Comparison of ENCODE assay signal across 15 cellular contexts in the genomic region with DNA sequence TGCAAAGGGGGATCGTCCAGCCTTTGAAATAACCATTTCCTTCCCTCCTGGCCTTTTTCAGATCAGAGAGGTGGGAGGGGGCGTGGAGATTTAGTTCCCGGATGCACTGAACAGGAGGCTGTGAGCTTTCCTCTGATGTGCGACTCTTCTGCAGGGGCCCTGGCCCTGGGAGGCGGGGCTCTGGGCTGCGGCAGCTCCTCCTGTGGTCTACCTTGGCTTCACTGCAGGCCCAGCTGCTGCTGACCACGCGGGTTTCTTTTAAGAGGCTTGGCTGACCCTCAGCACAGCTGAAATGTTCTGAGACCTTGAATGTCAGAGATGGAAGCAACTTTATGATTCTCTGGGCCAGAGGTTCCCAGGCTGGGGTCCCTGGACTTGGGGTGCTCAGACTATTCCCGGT. TPM values are rescaled to one million over a fixed set of nuclear protein-coding genes. Genes with fewer than 3 reads are reported as not detected.
A peak's percentile ranks its signal among the peaks of the same experiment; 100 is the strongest.
DNase-seq lines count a peak whose midpoint lies in the region; ATAC-seq, FAIRE-seq and TF ChIP-seq lines count a peak whose summit lies in the region.
"Had no signal": no experiment of that assay in that cellular context is flagged by ENCODE, and none has a peak within 500 bp of the region (broad histone marks: within the 10 kb centered on the region; RNA-seq: fewer than 3 reads in every experiment).

No MANE protein-coding gene starts in this region.

- ATAC-seq in stimulated activated memory B cell treated with anti-CD40 and anti-IgM and Interleukin-4, amounts not matched to agents 10 μg/mL and 1 μg/mL and 100 μg/mL, for 72 hours: no peak
- no peak for ATAC-seq in HG02938 (IDR thresholded peaks at IDR 0.05; ENCODE audit: unreplicated experiment)

- H3K9ac ChIP-seq in H1 (replicated peaks in 1 of 4; ENCODE audit: extremely low read depth in 1 of 4, low read depth in 3 of 4, low read length in 3 of 4): no peak overlapping the region
- no peak overlapping the region for H3K9ac ChIP-seq in smooth muscle cell (ENCODE audit: low read depth)

- no peak overlapping the region for H3K4me3 Mint-ChIP-seq in stimulated activated memory B cell treated with anti-CD40 and anti-IgM and Interleukin-4, amounts not matched to agents 10 μg/mL and 1 μg/mL and 100 μg/mL, for 72 hours
- H3K4me3 Mint-ChIP-seq: activated B cell treated with CpG ODN at 0.5 μM for 24 hours; brain; CD4-positive, CD25-positive, alpha-beta regulatory T cell; IgD-negative memory B cell had no signal

- FAIRE-seq in H1 (lab: Jason Lieb, UNC) (no peak), RCC 7860 (lab: Jason Lieb, UNC) (no peak)

- no peak overlapping the region for H2BK5ac ChIP-seq in H1 (ENCODE audit: low read depth, low read length)

- H3K14ac ChIP-seq in H1 (ENCODE audit: insufficient read length): no peak overlapping the region

- no peak for TF ChIP-seq CTCF in H1 (IDR thresholded peaks at IDR 0.05; ENCODE audit: control extremely low read depth in 1 of 3, insufficient read depth in 1 of 3, low read depth in 1 of 3, low read length in 3 of 3)
- no peak for TF ChIP-seq CTCF in smooth muscle cell (IDR thresholded peaks at IDR 0.05; ENCODE audit: borderline replicate concordance, insufficient read depth, poor library complexity, severe bottlenecking)

- H3K27me3 Mint-ChIP-seq in stimulated activated memory B cell treated with anti-CD40 and anti-IgM and Interleukin-4, amounts not matched to agents 10 μg/mL and 1 μg/mL and 100 μg/mL, for 72 hours: no peaks in the 10 kb centered on the region
- H3K27me3 Mint-ChIP-seq: brain had no signal

- CTCF ChIA-PET in H1 (lab: Charles Lee; ENCODE audit: partially characterized antibody): interaction anchor here (0.7 to 1.5 kb wide), 9 partner anchors 13 to 225 kb away, joined by 3 to 5 read pairs (median 3); no protein-coding TSS in a partner anchor

- no peak overlapping the region for H2BK15ac ChIP-seq in H1 (ENCODE audit: low read length)

- peak overlapping the region; percentile 95 for H2AFZ ChIP-seq in H1 (ENCODE audit: low read length)
- peak overlapping the region; percentile 80 for H2AFZ ChIP-seq in smooth muscle cell (ENCODE audit: low read depth)

- H3K23me2 ChIP-seq in H1 (ENCODE audit: low read depth, low read length): no peaks in the 10 kb centered on the region

- no peak for TF ChIP-seq RAD21 in H1 (IDR thresholded peaks at IDR 0.05 in 1 of 2, conservative IDR thresholded peaks at IDR 0.05 in 1 of 2; ENCODE audit: low read depth in 2 of 2, low read length in 2 of 2)

- no peak overlapping the region for H4K91ac ChIP-seq in H1 (replicated peaks; ENCODE audit: insufficient read length, low read length)

- peaks cover 13% of the 10 kb centered on the region for H3F3A ChIP-seq in smooth muscle cell (ENCODE audit: low read depth)

- no peak overlapping the region for H2BK20ac ChIP-seq in H1 (ENCODE audit: low read length)

- peak overlapping the region; percentile 11 for H4K8ac ChIP-seq in H1 (ENCODE audit: extremely low read depth, insufficient read depth, low read length)

- H3K27ac ChIP-seq in H1 (ENCODE audit: low read depth, low read length) (no peak overlapping the region), smooth muscle cell (ENCODE audit: low read depth) (peak overlapping the region; percentile 46)
- H3K27ac ChIP-seq: SJSA1 had no signal

- in situ Hi-C loops in KBM-7 (cut with MboI; ENCODE audit: low pct_unique_long_range_greater_than_20kb, low sequenced_read_pairs): no loop called here

- no peak overlapping the region for H3K56ac ChIP-seq in H1 (replicated peaks; ENCODE audit: insufficient read length, low read depth, low read length)

- H4K20me1 ChIP-seq in H1 (replicated peaks in 1 of 2; ENCODE audit: control insufficient read depth in 1 of 2, insufficient read depth in 2 of 2, low read length in 2 of 2) (no peaks in the 10 kb centered on the region), smooth muscle cell (ENCODE audit: low read depth) (no peaks in the 10 kb centered on the region)

- no peak overlapping the region for H3K4ac ChIP-seq in H1 (replicated peaks; ENCODE audit: insufficient read length, low read depth, low read length)

- no peaks in the 10 kb centered on the region for H3K9me3 ChIP-seq in H1 (ENCODE audit: insufficient read depth in 2 of 2, low read depth in 1 of 2, low read length in 1 of 2)
- H3K9me3 ChIP-seq in smooth muscle cell (replicated peaks; ENCODE audit: low read depth): no peaks in the 10 kb centered on the region
- H3K9me3 ChIP-seq: SJSA1 had no signal

- H3K79me1 ChIP-seq in H1 (ENCODE audit: low read depth, low read length): no peaks in the 10 kb centered on the region

- H3K18ac ChIP-seq in H1 (ENCODE audit: extremely low read depth, low read length): no peak overlapping the region

- no peaks in the 10 kb centered on the region for H3K36me3 ChIP-seq in H1 (ENCODE audit: control insufficient read depth in 2 of 4, insufficient read depth in 4 of 4, low read length in 3 of 4)
- no peaks in the 10 kb centered on the region for H3K36me3 ChIP-seq in smooth muscle cell (ENCODE audit: low read depth)
- H3K36me3 ChIP-seq: SJSA1 had no signal

- H3K36me3 Mint-ChIP-seq in stimulated activated memory B cell treated with anti-CD40 and anti-IgM and Interleukin-4, amounts not matched to agents 10 μg/mL and 1 μg/mL and 100 μg/mL, for 72 hours: no peaks in the 10 kb centered on the region
- H3K36me3 Mint-ChIP-seq: brain; CD4-positive, CD25-positive, alpha-beta regulatory T cell; IgD-negative memory B cell had no signal

- H3K79me2 ChIP-seq in H1 (ENCODE audit: control insufficient read depth in 1 of 2, insufficient read depth in 2 of 2, low read length in 2 of 2) (no peaks in the 10 kb centered on the region), smooth muscle cell (ENCODE audit: low read depth) (no peaks in the 10 kb centered on the region)

- POLR2A ChIA-PET in H1 (lab: Charles Lee; ENCODE audit: partially characterized antibody): interaction anchor here (0.6 to 1.1 kb wide), 2 partner anchors 189 to 1195 kb away, joined by 3 read pairs; no protein-coding TSS in a partner anchor

- WGBS in H1 (ENCODE audit: extremely low coverage in 1 of 2, insufficient coverage in 1 of 2, insufficient read length in 1 of 2, insufficient replicate concordance in 2 of 2, low coverage in 1 of 2, low lambda C conversion rate in 2 of 2, missing lambda C conversion rate in 1 of 2), 2 experiments: 53% methylated on average over 9 of the region's 9 CpGs; no CpG with 5 or more reads in 1 of the 2 experiments
- 38% methylated on average over 9 of the region's 9 CpGs for WGBS in smooth muscle cell (ENCODE audit: low lambda C conversion rate)

- H3K27me3 ChIP-seq in H1 (replicated peaks in 1 of 4; ENCODE audit: control insufficient read depth in 3 of 4, extremely low read depth in 1 of 4, insufficient read depth in 3 of 4, low read length in 3 of 4) (no peaks in the 10 kb centered on the region), smooth muscle cell (ENCODE audit: low read depth) (no peaks in the 10 kb centered on the region)
- H3K27me3 ChIP-seq: SJSA1 had no signal

- H3K4me2 ChIP-seq in H1 (ENCODE audit: insufficient read depth in 1 of 2, low read depth in 2 of 2, low read length in 2 of 2): no peak overlapping the region; a peak in 1 of 4 replicates
- H3K4me2 ChIP-seq in smooth muscle cell: peak overlapping the region; percentile 12

- DNase-seq in MV-4-11 (lab: John Stamatoyannopoulos, UW): peak; percentile 32
- no peak for DNase-seq in H1 (ENCODE audit: low read depth in 1 of 2, low spot score in 2 of 2)
- DNase-seq in islet precursor cell: peak; percentile 86
- DNase-seq in smooth muscle cell (lab: John Stamatoyannopoulos, UW; ENCODE audit: unreplicated experiment): no peak
- no peak for DNase-seq in RCC 7860 (ENCODE audit: low spot score)
- no peak for DNase-seq in KBM-7
- DNase-seq: activated B cell treated with CpG ODN at 0.5 μM for 24 hours; CD4-positive, CD25-positive, alpha-beta regulatory T cell; NCI-H1694 treated with DMSO at 0.1 percent for 48 hours had no signal

- no peak overlapping the region for H3K23ac ChIP-seq in H1 (ENCODE audit: insufficient read length)

- H3K4me1 ChIP-seq in H1 (replicated peaks in 1 of 4; ENCODE audit: control insufficient read depth in 3 of 4, insufficient read depth in 4 of 4, low read length in 3 of 4) (no peaks in the 10 kb centered on the region; a peak in 1 of 7 replicates), smooth muscle cell (ENCODE audit: low read depth) (peaks cover 9% of the 10 kb centered on the region)

- no peak overlapping the region for H4K5ac ChIP-seq in H1 (ENCODE audit: insufficient read length, low read depth, low read length)

- H2BK12ac ChIP-seq in H1 (ENCODE audit: low read depth, low read length): no peak overlapping the region

- H3K4me3 ChIP-seq in H1 (ENCODE audit: extremely low read depth in 1 of 4, insufficient read depth in 2 of 4, low read depth in 3 of 4, low read length in 4 of 4): no peak overlapping the region
- no peak overlapping the region for H3K4me3 ChIP-seq in smooth muscle cell
- H3K4me3 ChIP-seq: SJSA1 had no signal

- H2BK120ac ChIP-seq in H1 (replicated peaks; ENCODE audit: low read depth, low read length): no peak overlapping the region

- no peak overlapping the region for H3K27ac Mint-ChIP-seq in stimulated activated memory B cell treated with anti-CD40 and anti-IgM and Interleukin-4, amounts not matched to agents 10 μg/mL and 1 μg/mL and 100 μg/mL, for 72 hours
- H3K27ac Mint-ChIP-seq: activated B cell treated with CpG ODN at 0.5 μM for 24 hours; CD4-positive, CD25-positive, alpha-beta regulatory T cell; IgD-negative memory B cell had no signal

- no peaks in the 10 kb centered on the region for H3K4me1 Mint-ChIP-seq in stimulated activated memory B cell treated with anti-CD40 and anti-IgM and Interleukin-4, amounts not matched to agents 10 μg/mL and 1 μg/mL and 100 μg/mL, for 72 hours
- H3K4me1 Mint-ChIP-seq: activated B cell treated with CpG ODN at 0.5 μM for 24 hours, IgD-negative memory B cell had no signal

- no peak for TF ChIP-seq POLR2A in H1 (IDR thresholded peaks at IDR 0.05; ENCODE audit: control extremely low read depth in 1 of 2, low read depth in 2 of 2, low read length in 2 of 2)

- H2AK5ac ChIP-seq in H1 (ENCODE audit: low read depth, low read length): no peak overlapping the region

- H3K9me3 Mint-ChIP-seq in stimulated activated memory B cell treated with anti-CD40 and anti-IgM and Interleukin-4, amounts not matched to agents 10 μg/mL and 1 μg/mL and 100 μg/mL, for 72 hours: no peaks in the 10 kb centered on the region
- H3K9me3 Mint-ChIP-seq: activated B cell treated with CpG ODN at 0.5 μM for 24 hours had no signal

- no peak for TF ChIP-seq EP300 in H1 (IDR thresholded peaks at IDR 0.05; ENCODE audit: borderline replicate concordance in 1 of 2, low read depth in 2 of 2, low read length in 2 of 2)

RNA-seq across cellular contexts. Expression of gene COL15A1, which starts 27.0 kb away (rescaled TPM):
- total RNA-seq in H1 (2021; fragmentation: NEBNext Ultra II Directional; extraction: Animal tissue kit (Norgen Biotek cat#: 25700)): 0.08 and 0.15 TPM in 2 replicates
- 0.12 and 0.19 TPM in 2 replicates for polyA plus RNA-seq in H1 (2011; rRNA removed)
- 0.13 TPM for polyA plus RNA-seq in H1 (2011; cell fraction: cytosol; rRNA removed)
- polyA plus RNA-seq in H1 (2011; cell fraction: nucleus; rRNA removed): 1.2 TPM
- 0.08 to 0.29 TPM (median 0.09 TPM) in 3 of 4 replicates, not detected in the other for polyA plus RNA-seq in H1 (2012, experiment 1 of 2)
- polyA plus RNA-seq in H1 (2012, experiment 2 of 2): 0.07 TPM
- polyA plus RNA-seq in H1 (2013, experiment 1 of 2): 0.06 TPM
- polyA plus RNA-seq in H1 (2013, experiment 2 of 2): 0.07 TPM
- polyA minus RNA-seq in H1 (2011; rRNA and poly(A)+ RNA removed): 0.24 and 0.41 TPM in 2 replicates
- not detected for polyA minus RNA-seq in H1 (2011; cell fraction: cytosol; rRNA and poly(A)+ RNA removed)
- polyA minus RNA-seq in H1 (2011; cell fraction: nucleus; rRNA and poly(A)+ RNA removed): 0.30 TPM
- total RNA-seq in smooth muscle cell: 222 and 313 TPM in 2 replicates
- polyA plus RNA-seq in smooth muscle cell: 167 and 293 TPM in 2 replicates
- total RNA-seq: CD4-positive, CD25-positive, alpha-beta regulatory T cell; mononuclear cell had no signal

Comparison
In these comparisons a context has a peak if more than half of its experiments do, and no peak if none do; other contexts are left out.
1. DNase-seq: peak in MV-4-11 (single experiment) and islet precursor cell (single experiment); none in H1 (0 of 2), smooth muscle cell (single experiment), RCC 7860 (single experiment) and KBM-7 (single experiment).
2. RNA of gene COL15A1, which starts 27.0 kb away (total RNA-seq): 222 to 313 TPM in smooth muscle cell; 0.08 to 0.15 TPM in H1; every median in the first group is over 100 times any median in the second.